In genomic region chr4:84264652-84265051, GRCh38 we compare ENCODE assay signal across 26 cellular contexts.
"Had no signal": no experiment of that assay in that cellular context is flagged by ENCODE, and none has a peak within 500 bp of the region (broad histone marks: within the 10 kb centered on the region; RNA-seq: fewer than 3 reads in every experiment).

No MANE protein-coding gene starts in this region.

- H3K9me3 ChIP-seq: testis, thyroid gland, upper lobe of right lung had no signal

- H3K36me3 ChIP-seq: stomach, suprapubic skin, thoracic aorta, thyroid gland, tibial artery, transverse colon, upper lobe of left lung, upper lobe of right lung, uterus, vagina had no signal

- FAIRE-seq: urothelium cell line had no signal

- H3K27ac ChIP-seq: stomach, suprapubic skin, testis, thoracic aorta, thyroid gland, tibial artery, transverse colon, upper lobe of left lung, upper lobe of right lung, uterus, vagina had no signal

- DNase-seq: stimulated activated CD4-positive, alpha-beta T cell treated with anti-CD3 and anti-CD28 coated beads, Interleukin-2, amount 100 ng/mL, for 48 hours; stimulated activated CD4-positive, alpha-beta T cell treated with anti-CD3 and anti-CD28 coated beads, Interleukin-4, amount 100 ng/mL, for 1 hour; stimulated activated CD4-positive, alpha-beta T cell treated with anti-CD3 and anti-CD28 coated beads, Interleukin-4, amount 100 ng/mL, for 24 hours; stimulated activated CD4-positive, alpha-beta T cell treated with anti-CD3 and anti-CD28 coated beads, Interleukin-4, amount 100 ng/mL, for 4 hours; stimulated activated CD8-positive, alpha-beta memory T cell treated with anti-CD3 and anti-CD28 coated beads, Interleukin-4, amount 100 ng/mL, for 48 hours; stimulated activated naive B cell treated with anti-CD40 and anti-IgM and Interleukin-4, amounts not matched to agents 10 μg/mL and 1 μg/mL and 100 μg/mL, for 72 hours; stimulated activated naive CD4-positive, alpha-beta T cell; stimulated activated naive CD4-positive, alpha-beta T cell treated with Interleukin-2 at 50 U/mL for 16 hours; stimulated activated naive CD8-positive, alpha-beta T cell treated with anti-CD3 and anti-CD28 coated beads, Interleukin-15, amount 100 ng/mL, for 72 hours; stimulated activated naive CD8-positive, alpha-beta T cell treated with anti-CD3 and anti-CD28 coated beads, Interleukin-15, Interleukin-2, amounts not matched to agents 100 U/mL and 50 U/mL, for 24 hours; stomach; substantia nigra; testis; thyroid gland; tibial artery; transverse colon; trophoblast cell; upper lobe of left lung; upper lobe of right lung; uterus had no signal

- H3K4me3 ChIP-seq: stomach, suprapubic skin, testis, thoracic aorta, thyroid gland, tibial artery, transverse colon, upper lobe of left lung, upper lobe of right lung, uterus, vagina had no signal

- H3K4me1 ChIP-seq: stomach, suprapubic skin, testis, thyroid gland, tibial artery, transverse colon, upper lobe of left lung, upper lobe of right lung, uterus, vagina had no signal

- H3K27me3 ChIP-seq: stomach, suprapubic skin, testis, thyroid gland, tibial artery, transverse colon, upper lobe of left lung, upper lobe of right lung, uterus, vagina had no signal

- ATAC-seq: stimulated activated effector memory CD8-positive, alpha-beta T cell treated with anti-CD3 and anti-CD28 coated beads, Interleukin-12 subunit alpha, Interleukin-12 subunit beta, amount 100 ng/mL, for 72 hours; stimulated activated memory B cell treated with anti-CD40 and anti-IgM and Interleukin-4, amounts not matched to agents 10 μg/mL and 1 μg/mL and 100 μg/mL, for 72 hours; stimulated activated naive B cell treated with anti-CD40 and anti-IgM and Interleukin-4, amounts not matched to agents 10 μg/mL and 1 μg/mL and 100 μg/mL, for 72 hours; stimulated activated naive CD8-positive, alpha-beta T cell treated with anti-CD3 and anti-CD28 coated beads, Interleukin-15, amount 100 ng/mL, for 72 hours; stimulated activated naive CD8-positive, alpha-beta T cell treated with anti-CD3 and anti-CD28 coated beads, Interleukin-15, Interleukin-2, amounts not matched to agents 100 U/mL and 50 U/mL, for 24 hours; upper lobe of right lung had no signal
